9 cellular contexts compared by ENCODE assay signal in genomic region chr2:207121784-207122183, GRCh38. TPM values are rescaled to one million over a fixed set of nuclear protein-coding genes. Genes with fewer than 3 reads are reported as not detected.
A peak's percentile ranks its signal among the peaks of the same experiment; 100 is the strongest.
DNase-seq lines count a peak whose midpoint lies in the region; TF ChIP-seq lines count a peak whose summit lies in the region.
"Had no signal": no experiment of that assay in that cellular context is flagged by ENCODE, and none has a peak within 500 bp of the region (broad histone marks: within the 10 kb centered on the region; RNA-seq: fewer than 3 reads in every experiment).

No MANE protein-coding gene starts in this region.

- H3K4me1 ChIP-seq in SJSA1 (replicated peaks): peaks cover 45% of the 10 kb centered on the region
- H3K4me1 ChIP-seq in rectal smooth muscle tissue (ENCODE audit: control insufficient read depth, insufficient read depth, low read length): peaks cover 17% of the 10 kb centered on the region

- H3K9me3 ChIP-seq in SJSA1 (replicated peaks): no peaks in the 10 kb centered on the region

- H3K9ac ChIP-seq in rectal smooth muscle tissue (ENCODE audit: low read length): no peak overlapping the region

- DNase-seq in GM03348 (ENCODE audit: low spot score) (peak; percentile 72), SJSA1 (ENCODE audit: low read depth in 1 of 2, low spot score in 2 of 2) (peak; percentile 69 to 75), fibroblast of pulmonary artery (ENCODE audit: low read depth) (peak; percentile 76), NCI-H2171 (lab: John Stamatoyannopoulos, UW) (no peak), NCI-H510A (lab: John Stamatoyannopoulos, UW) (no peak), amniotic stem cell (lab: John Stamatoyannopoulos, UW) (no peak)
- no peak for DNase-seq in activated CD4-positive, alpha-beta T cell treated with anti-CD3 and anti-CD28 coated beads, Interleukin-2, amount 50 U/mL, for 4 hours
- DNase-seq: activated CD4-positive, alpha-beta T cell treated with anti-CD3 and anti-CD28 coated beads, Interleukin-2, amount 10 ng/mL, durations not matched to agents 24 days and 14 days had no signal

- no peak for TF ChIP-seq CTCF in fibroblast of pulmonary artery (IDR thresholded peaks at IDR 0.05; ENCODE audit: low read length, missing control alignments)

- H3K27ac ChIP-seq in SJSA1: peak overlapping the region; percentile 58
- peak overlapping the region; percentile 10 for H3K27ac ChIP-seq in rectal smooth muscle tissue (ENCODE audit: low read depth, low read length)

- H3K4me3 ChIP-seq in SJSA1 (no peak overlapping the region), fibroblast of pulmonary artery (replicated peaks; ENCODE audit: low read depth, low read length) (no peak overlapping the region), rectal smooth muscle tissue (ENCODE audit: low read length) (no peak overlapping the region)

- H3K27me3 ChIP-seq in SJSA1 (replicated peaks) (no peaks in the 10 kb centered on the region), rectal smooth muscle tissue (ENCODE audit: control insufficient read depth, insufficient read depth, low read length) (no peaks in the 10 kb centered on the region)

- H3K36me3 ChIP-seq in SJSA1: peaks cover 53% of the 10 kb centered on the region
- no peaks in the 10 kb centered on the region for H3K36me3 ChIP-seq in rectal smooth muscle tissue (ENCODE audit: control insufficient read depth, insufficient read depth, low read length)

RNA-seq across cellular contexts. Expression of gene KLF7, which starts 44.0 kb away (rescaled TPM):
- 6.8 and 13.1 TPM in 2 replicates for total RNA-seq in SJSA1 (2014; rRNA removed; shearing (Covaris generic))

Comparison
In these comparisons a context has a peak if more than half of its experiments do, and no peak if none do; other contexts are left out.
1. DNase-seq: peak in GM03348 (single experiment), SJSA1 (2 of 2) and fibroblast of pulmonary artery (single experiment); none in NCI-H2171 (single experiment), NCI-H510A (single experiment), activated CD4-positive, alpha-beta T cell treated with anti-CD3 and anti-CD28 coated beads, Interleukin-2, amount 50 U/mL, for 4 hours (0 of 2) and amniotic stem cell (single experiment).